Comparison of ENCODE assay signal across 21 cellular contexts in genomic region chr4:29927895-29928294, GRCh38.
DNase-seq lines count a peak whose midpoint lies in the region; ATAC-seq, FAIRE-seq and TF ChIP-seq lines count a peak whose summit lies in the region.
"Had no signal": no experiment of that assay in that cellular context is flagged by ENCODE, and none has a peak within 500 bp of the region (broad histone marks: within the 10 kb centered on the region; RNA-seq: fewer than 3 reads in every experiment).

No MANE protein-coding gene starts in this region.

- no peak overlapping the region for H3K14ac ChIP-seq in H1 (ENCODE audit: insufficient read length)

- FAIRE-seq in H1 (lab: Jason Lieb, UNC): no peak
- FAIRE-seq: A204.1, HepG2 had no signal

- no peak for TF ChIP-seq POLR2A in H1 (IDR thresholded peaks at IDR 0.05; ENCODE audit: control extremely low read depth in 1 of 2, low read depth in 2 of 2, low read length in 2 of 2)

- peak overlapping the region; percentile 17; the same call in 1 of the 2 replicates for H2AFZ ChIP-seq in H1 (ENCODE audit: low read length)

- no peak overlapping the region for H3K56ac ChIP-seq in H1 (replicated peaks; ENCODE audit: insufficient read length, low read depth, low read length)
- no peak overlapping the region for H3K56ac ChIP-seq in mesendoderm (ENCODE audit: low read length)

- in situ Hi-C loops in GM13976 (cut with MboI; ENCODE audit: low sequenced_read_pairs, unreplicated experiment): no loop called here

- ATAC-seq in HG02678 (IDR thresholded peaks at IDR 0.05; ENCODE audit: unreplicated experiment): no peak
- ATAC-seq: HepG2 had no signal

- no peak overlapping the region for H2BK12ac ChIP-seq in H1 (ENCODE audit: low read depth, low read length)

- H4K91ac ChIP-seq in H1 (replicated peaks; ENCODE audit: insufficient read length, low read length): no peak overlapping the region

- H4K5ac ChIP-seq in H1 (ENCODE audit: insufficient read length, low read depth, low read length) (no peak overlapping the region), mesendoderm (ENCODE audit: low read length) (no peak overlapping the region)

- no peaks in the 10 kb centered on the region for H3K79me1 ChIP-seq in H1 (ENCODE audit: low read depth, low read length)
- no peaks in the 10 kb centered on the region for H3K79me1 ChIP-seq in mesendoderm (ENCODE audit: low read length)

- H3K4me3 ChIP-seq in H1 (ENCODE audit: extremely low read depth in 1 of 4, insufficient read depth in 2 of 4, low read depth in 3 of 4, low read length in 4 of 4) (no peak overlapping the region), mesendoderm (ENCODE audit: low read length) (no peak overlapping the region)
- H3K4me3 ChIP-seq: HAP-1, Peyer's patch, SJSA1 had no signal

- CTCF ChIA-PET in H1 (lab: Charles Lee; ENCODE audit: partially characterized antibody) (interaction anchor here (0.6 kb wide), 1 partner anchor 547 kb away, joined by 3 read pairs; no protein-coding TSS in a partner anchor), HEK293T (lab: Yijun Ruan, JAX) (interaction anchor here (0.5 kb wide), 1 partner anchor 446 kb away, joined by 3 read pairs; no protein-coding TSS in a partner anchor)

- no peak overlapping the region; a peak in 1 of 7 replicates for H3K9ac ChIP-seq in H1 (replicated peaks in 1 of 4; ENCODE audit: extremely low read depth in 1 of 4, low read depth in 3 of 4, low read length in 3 of 4)
- no peak overlapping the region for H3K9ac ChIP-seq in mesendoderm (ENCODE audit: low read length)

- peak; percentile 37 to 51 for TF ChIP-seq RAD21 in H1 (IDR thresholded peaks at IDR 0.05 in 1 of 2, conservative IDR thresholded peaks at IDR 0.05 in 1 of 2; ENCODE audit: low read depth in 2 of 2, low read length in 2 of 2)

- H2BK5ac ChIP-seq in H1 (ENCODE audit: low read depth, low read length) (no peak overlapping the region), mesendoderm (ENCODE audit: low read length) (no peak overlapping the region)

- H4K8ac ChIP-seq in H1 (ENCODE audit: extremely low read depth, insufficient read depth, low read length) (no peak overlapping the region), mesendoderm (ENCODE audit: low read depth, low read length) (no peak overlapping the region)

- no peaks in the 10 kb centered on the region for H3K36me3 ChIP-seq in H1 (ENCODE audit: control insufficient read depth in 2 of 4, insufficient read depth in 4 of 4, low read length in 3 of 4)
- H3K36me3 ChIP-seq in mesendoderm (ENCODE audit: control insufficient read depth, insufficient read depth, low read length): no peaks in the 10 kb centered on the region
- H3K36me3 ChIP-seq: HAP-1, Peyer's patch, SJSA1 had no signal

- H2BK20ac ChIP-seq in H1 (ENCODE audit: low read length): no peak overlapping the region

- no peaks in the 10 kb centered on the region for H4K20me1 ChIP-seq in H1 (replicated peaks in 1 of 2; ENCODE audit: control insufficient read depth in 1 of 2, insufficient read depth in 2 of 2, low read length in 2 of 2)

- H2BK15ac ChIP-seq in H1 (ENCODE audit: low read length) (no peak overlapping the region), mesendoderm (replicated peaks; ENCODE audit: low read depth) (no peak overlapping the region)

- H3K27me3 ChIP-seq in H1 (replicated peaks in 1 of 4; ENCODE audit: control insufficient read depth in 3 of 4, extremely low read depth in 1 of 4, insufficient read depth in 3 of 4, low read length in 3 of 4) (no peaks in the 10 kb centered on the region), mesendoderm (ENCODE audit: insufficient read depth, low read length, poor library complexity) (no peaks in the 10 kb centered on the region)
- H3K27me3 ChIP-seq: Peyer's patch, SJSA1 had no signal

- WGBS in H1 (ENCODE audit: extremely low coverage in 1 of 2, insufficient coverage in 1 of 2, insufficient read length in 1 of 2, insufficient replicate concordance in 2 of 2, low coverage in 1 of 2, low lambda C conversion rate in 2 of 2, missing lambda C conversion rate in 1 of 2), 2 experiments: 89% methylated on average over 2 of the region's 2 CpGs; no CpG with 5 or more reads in 1 of the 2 experiments
- no CpG with 5 or more reads among the region's 2 CpGs for WGBS in mesendoderm (ENCODE audit: extremely low coverage, insufficient coverage, low lambda C conversion rate)

- H2AK5ac ChIP-seq in H1 (ENCODE audit: low read depth, low read length): no peak overlapping the region
- H2AK5ac ChIP-seq in mesendoderm (ENCODE audit: low read length): no peak overlapping the region

- H3K27ac ChIP-seq in C4-2B (no peak overlapping the region), H1 (ENCODE audit: low read depth, low read length) (no peak overlapping the region), mesendoderm (ENCODE audit: low read depth, low read length) (no peak overlapping the region)
- H3K27ac ChIP-seq: Peyer's patch, SJSA1 had no signal

- TF ChIP-seq EP300 in H1 (IDR thresholded peaks at IDR 0.05; ENCODE audit: borderline replicate concordance in 1 of 2, low read depth in 2 of 2, low read length in 2 of 2): no peak

- H3K18ac ChIP-seq in H1 (ENCODE audit: extremely low read depth, low read length) (no peak overlapping the region), mesendoderm (ENCODE audit: low read length) (no peak overlapping the region)

- no peaks in the 10 kb centered on the region for H3K9me3 ChIP-seq in H1 (ENCODE audit: insufficient read depth in 2 of 2, low read depth in 1 of 2, low read length in 1 of 2)
- H3K9me3 ChIP-seq: HAP-1, Peyer's patch, SJSA1 had no signal

- H3K79me2 ChIP-seq in H1 (ENCODE audit: control insufficient read depth in 1 of 2, insufficient read depth in 2 of 2, low read length in 2 of 2) (no peaks in the 10 kb centered on the region), mesendoderm (ENCODE audit: control insufficient read depth, insufficient read depth, low read length) (no peaks in the 10 kb centered on the region)

- H3K23ac ChIP-seq in H1 (ENCODE audit: insufficient read length): no peak overlapping the region
- H3K23ac ChIP-seq in mesendoderm (ENCODE audit: low read length): no peak overlapping the region

- H3K4me2 ChIP-seq in H1 (ENCODE audit: insufficient read depth in 1 of 2, low read depth in 2 of 2, low read length in 2 of 2) (no peak overlapping the region), mesendoderm (ENCODE audit: low read length) (no peak overlapping the region)

- H3K23me2 ChIP-seq in H1 (ENCODE audit: low read depth, low read length): no peaks in the 10 kb centered on the region

- no peaks in the 10 kb centered on the region for H3K4me1 ChIP-seq in H1 (replicated peaks in 1 of 4; ENCODE audit: control insufficient read depth in 3 of 4, insufficient read depth in 4 of 4, low read length in 3 of 4)
- H3K4me1 ChIP-seq in mesendoderm (ENCODE audit: control insufficient read depth, low read depth, low read length): no peaks in the 10 kb centered on the region
- H3K4me1 ChIP-seq: HAP-1, Peyer's patch, SJSA1 had no signal

- peak; percentile 9 for TF ChIP-seq CTCF in C4-2B (conservative IDR thresholded peaks at IDR 0.05)
- peak in 2 of 3 experiments; percentile 11 to 19; a peak in 2 of 4 replicates for TF ChIP-seq CTCF in H1 (IDR thresholded peaks at IDR 0.05; ENCODE audit: control extremely low read depth in 1 of 3, insufficient read depth in 1 of 3, low read depth in 1 of 3, low read length in 3 of 3)
- no peak for TF ChIP-seq CTCF in GM13976 (IDR thresholded peaks at IDR 0.05; ENCODE audit: borderline replicate concordance, control extremely low read depth, extremely low read depth, insufficient read depth, missing control alignments)

- DNase-seq in NCI-H1417 (lab: John Stamatoyannopoulos, UW) (peak in 2 of 3 experiments; percentile 8 to 76), H1 (ENCODE audit: low read depth in 1 of 2, low spot score in 2 of 2) (no peak), mesendoderm (peak; percentile 33), GM13976 (ENCODE audit: low spot score) (no peak), HEK293T (ENCODE audit: extremely low spot score) (no peak), NCI-H1436 treated with DMSO at 0.1 percent for 48 hours (lab: John Stamatoyannopoulos, UW) (no peak)
- DNase-seq: Calu3; CD4-positive, alpha-beta memory T cell; KG1; NCI-H1105 treated with DMSO at 0.1 percent for 48 hours; NCI-H187 treated with DMSO at 0.1 percent for 48 hours; NCI-H69; NK-92 treated with Interleukin-12 subunit alpha and Interleukin-12 subunit beta, amount 100 ng/mL, for 24 hours; Peyer's patch; SW 1271 had no signal

- POLR2A ChIA-PET in H1 (lab: Charles Lee; ENCODE audit: partially characterized antibody) (no interaction called here), HEK293T (lab: Yijun Ruan, JAX) (no interaction called here)

- H2BK120ac ChIP-seq in H1 (replicated peaks; ENCODE audit: low read depth, low read length) (no peak overlapping the region), mesendoderm (ENCODE audit: low read depth, low read length) (no peak overlapping the region)

- no peak overlapping the region for H3K4ac ChIP-seq in H1 (replicated peaks; ENCODE audit: insufficient read length, low read depth, low read length)
- no peak overlapping the region for H3K4ac ChIP-seq in mesendoderm (ENCODE audit: low read depth, low read length)

TF ChIP-seq in H1, 55 proteins besides CTCF, POLR2A, EP300 and RAD21:
- no peak for TF ChIP-seq POU5F1 (IDR thresholded peaks at IDR 0.05; ENCODE audit: low read depth, low read length)
- no peak for TF ChIP-seq SIRT6 (IDR thresholded peaks at IDR 0.05; ENCODE audit: low read length)

TF ChIP-seq in HEK293T, 16 proteins besides CTCF, POLR2A, EP300 and RAD21:
- TF ChIP-seq NFRKB (IDR thresholded peaks at IDR 0.05): no peak
- no peak for TF ChIP-seq SP1 (IDR thresholded peaks at IDR 0.05)
- TF ChIP-seq LEF1 (IDR thresholded peaks at IDR 0.05; ENCODE audit: borderline replicate concordance): no peak
- no peak for TF ChIP-seq HDGF (IDR thresholded peaks at IDR 0.05; ENCODE audit: borderline replicate concordance)
- TF ChIP-seq BHLHE40 (IDR thresholded peaks at IDR 0.05; ENCODE audit: borderline replicate concordance): no peak
- no peak for TF ChIP-seq SUZ12 (IDR thresholded peaks at IDR 0.05)
- TF ChIP-seq FOXM1 (IDR thresholded peaks at IDR 0.05; ENCODE audit: borderline replicate concordance): no peak
- TF ChIP-seq, protein P1, sequence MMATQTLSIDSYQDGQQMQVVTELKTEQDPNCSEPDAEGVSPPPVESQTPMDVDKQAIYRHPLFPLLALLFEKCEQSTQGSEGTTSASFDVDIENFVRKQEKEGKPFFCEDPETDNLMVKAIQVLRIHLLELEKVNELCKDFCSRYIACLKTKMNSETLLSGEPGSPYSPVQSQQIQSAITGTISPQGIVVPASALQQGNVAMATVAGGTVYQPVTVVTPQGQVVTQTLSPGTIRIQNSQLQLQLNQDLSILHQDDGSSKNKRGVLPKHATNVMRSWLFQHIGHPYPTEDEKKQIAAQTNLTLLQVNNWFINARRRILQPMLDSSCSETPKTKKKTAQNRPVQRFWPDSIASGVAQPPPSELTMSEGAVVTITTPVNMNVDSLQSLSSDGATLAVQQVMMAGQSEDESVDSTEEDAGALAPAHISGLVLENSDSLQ (IDR thresholded peaks at IDR 0.05): no peak
- no peak for TF ChIP-seq FOXK2 (IDR thresholded peaks at IDR 0.05)
- no peak for TF ChIP-seq ARNT (IDR thresholded peaks at IDR 0.05)
- TF ChIP-seq L3MBTL2 (conservative IDR thresholded peaks at IDR 0.05): no peak

Comparison
In these comparisons a context has a peak if more than half of its experiments do, and no peak if none do; other contexts are left out.
1. DNase-seq: peak in NCI-H1417 (2 of 3) and mesendoderm (single experiment); none in H1 (0 of 2), GM13976 (single experiment), HEK293T (single experiment) and NCI-H1436 treated with DMSO at 0.1 percent for 48 hours (single experiment).